ENCODE assay signal across 31 cellular contexts in genomic region chr16:64307431-64307830, GRCh38.
"Had no signal": no experiment of that assay in that cellular context is flagged by ENCODE, and none has a peak within 500 bp of the region (broad histone marks: within the 10 kb centered on the region; RNA-seq: fewer than 3 reads in every experiment).

No MANE protein-coding gene starts in this region.

- H3K4me2 ChIP-seq: smooth muscle cell had no signal

- H3K4me1 ChIP-seq: parathyroid adenoma, psoas muscle, spleen, suprapubic skin, testis, tibial artery, transverse colon, upper lobe of right lung, uterus had no signal

- H3K4me3 Mint-ChIP-seq: naive thymus-derived CD4-positive, alpha-beta T cell; natural killer cell; nephron; stimulated activated memory B cell treated with anti-CD40 and anti-IgM and Interleukin-4, amounts not matched to agents 10 μg/mL and 1 μg/mL and 100 μg/mL, for 72 hours; stimulated activated naive CD8-positive, alpha-beta T cell treated with anti-CD3 and anti-CD28 coated beads, Interleukin-15, amount 100 ng/mL, for 72 hours; type B pancreatic cell had no signal

- DNase-seq: naive thymus-derived CD4-positive, alpha-beta T cell; natural killer cell; occipital lobe; ovary; posterior cingulate gyrus; psoas muscle; right cardiac atrium; spleen; stimulated activated CD4-positive, alpha-beta T cell treated with anti-CD3 and anti-CD28 coated beads, Interleukin-12 subunit alpha, Interleukin-12 subunit beta, amount 100 ng/mL, for 4 hours; stimulated activated CD4-positive, alpha-beta T cell treated with anti-CD3 and anti-CD28 coated beads, Interleukin-1b, Interleukin-23, amount 100 ng/mL, for 48 hours; stimulated activated CD4-positive, alpha-beta T cell treated with anti-CD3 and anti-CD28 coated beads, Interleukin-4, amount 100 ng/mL, for 1 hour; stimulated activated CD4-positive, alpha-beta T cell treated with anti-CD3 and anti-CD28 coated beads, Interleukin-4, amount 100 ng/mL, for 4 hours; stimulated activated CD8-positive, alpha-beta memory T cell treated with anti-CD3 and anti-CD28 coated beads, Interleukin-4, amount 100 ng/mL, for 48 hours; stimulated activated naive CD4-positive, alpha-beta T cell; stimulated activated naive CD8-positive, alpha-beta T cell treated with anti-CD3 and anti-CD28 coated beads, Interleukin-15, amount 100 ng/mL, for 72 hours; stimulated activated naive CD8-positive, alpha-beta T cell treated with anti-CD3 and anti-CD28 coated beads, Interleukin-15, Interleukin-2, amounts not matched to agents 100 U/mL and 50 U/mL, for 24 hours; substantia nigra; testis; tibial artery; transverse colon; upper lobe of right lung; uterus had no signal

- H3K79me2 ChIP-seq: parathyroid adenoma had no signal

- H3K9ac ChIP-seq: parathyroid adenoma had no signal

- H3K27ac ChIP-seq: ovary, parathyroid adenoma, psoas muscle, skin epidermis, spleen, suprapubic skin, testis, tibial artery, transverse colon, upper lobe of right lung, uterus had no signal

- H3K27me3 ChIP-seq: ovary, spleen, suprapubic skin, testis, tibial artery, transverse colon, upper lobe of right lung, uterus had no signal

- H3K36me3 Mint-ChIP-seq: natural killer cell; stimulated activated memory B cell treated with anti-CD40 and anti-IgM and Interleukin-4, amounts not matched to agents 10 μg/mL and 1 μg/mL and 100 μg/mL, for 72 hours had no signal

- H3K36me3 ChIP-seq: ovary, spleen, suprapubic skin, tibial artery, transverse colon, upper lobe of right lung, uterus had no signal

- ATAC-seq: naive thymus-derived CD4-positive, alpha-beta T cell; natural killer cell; psoas muscle; right cardiac atrium; sciatic nerve; stimulated activated memory B cell treated with anti-CD40 and anti-IgM and Interleukin-4, amounts not matched to agents 10 μg/mL and 1 μg/mL and 100 μg/mL, for 72 hours; stimulated activated naive CD8-positive, alpha-beta T cell treated with anti-CD3 and anti-CD28 coated beads, Interleukin-15, amount 100 ng/mL, for 72 hours; stimulated activated naive CD8-positive, alpha-beta T cell treated with anti-CD3 and anti-CD28 coated beads, Interleukin-15, Interleukin-2, amounts not matched to agents 100 U/mL and 50 U/mL, for 24 hours; upper lobe of right lung had no signal

- H2AFZ ChIP-seq: parathyroid adenoma had no signal

- H3K4me1 Mint-ChIP-seq: naive thymus-derived CD4-positive, alpha-beta T cell; natural killer cell; stimulated activated memory B cell treated with anti-CD40 and anti-IgM and Interleukin-4, amounts not matched to agents 10 μg/mL and 1 μg/mL and 100 μg/mL, for 72 hours; stimulated activated naive CD8-positive, alpha-beta T cell treated with anti-CD3 and anti-CD28 coated beads, Interleukin-15, amount 100 ng/mL, for 72 hours had no signal

- H3K27ac Mint-ChIP-seq: naive thymus-derived CD4-positive, alpha-beta T cell; natural killer cell; nephron; progenitor cell of endocrine pancreas; stimulated activated memory B cell treated with anti-CD40 and anti-IgM and Interleukin-4, amounts not matched to agents 10 μg/mL and 1 μg/mL and 100 μg/mL, for 72 hours; stimulated activated naive CD8-positive, alpha-beta T cell treated with anti-CD3 and anti-CD28 coated beads, Interleukin-15, amount 100 ng/mL, for 72 hours; type B pancreatic cell had no signal

- H3K9me3 ChIP-seq: ovary, suprapubic skin, testis, transverse colon, upper lobe of right lung, uterus had no signal

- H3K27me3 Mint-ChIP-seq: naive thymus-derived CD4-positive, alpha-beta T cell; stimulated activated memory B cell treated with anti-CD40 and anti-IgM and Interleukin-4, amounts not matched to agents 10 μg/mL and 1 μg/mL and 100 μg/mL, for 72 hours; stimulated activated naive CD8-positive, alpha-beta T cell treated with anti-CD3 and anti-CD28 coated beads, Interleukin-15, amount 100 ng/mL, for 72 hours had no signal

- H3K4me3 ChIP-seq: ovary, psoas muscle, skin epidermis, smooth muscle cell, spleen, suprapubic skin, testis, tibial artery, transverse colon, upper lobe of right lung, uterus had no signal
